24 cellular contexts compared by ENCODE assay signal in genomic region chr10:86651631-86652331, GRCh38. TPM values are rescaled to one million over a fixed set of nuclear protein-coding genes. Genes with fewer than 3 reads are reported as not detected.
DNase-seq lines count a peak whose midpoint lies in the region; ATAC-seq and TF ChIP-seq lines count a peak whose summit lies in the region.
"Had no signal": no experiment of that assay in that cellular context is flagged by ENCODE, and none has a peak within 500 bp of the region (broad histone marks: within the 10 kb centered on the region; RNA-seq: fewer than 3 reads in every experiment).

No MANE protein-coding gene starts in this region.

- DNase-seq in activated CD4-positive, alpha-beta T cell treated with anti-CD3 and anti-CD28 coated beads for 36 hours, result peak; percentile 2
- DNase-seq in activated CD4-positive, alpha-beta T cell treated with anti-CD3 and anti-CD28 coated beads, Interleukin-2, amount 10 ng/mL, durations not matched to agents 7 days and 5 days, result no peak
- peak; percentile 63 for DNase-seq in COLO668 (lab: John Stamatoyannopoulos, UW; ENCODE audit: unreplicated experiment)
- DNase-seq in T-helper 17 cell, result no peak
- peak; percentile 46 for DNase-seq in osteoblast (ENCODE audit: insufficient read length, low spot score, missing footprints)
- DNase-seq in GF-D8 (lab: John Stamatoyannopoulos, UW), result no peak
- DNase-seq in activated CD8-positive, alpha-beta T cell treated with anti-CD3 and anti-CD28 coated beads for 36 hours, result no peak
- DNase-seq: activated CD4-positive, CD25-positive, alpha-beta regulatory T cell treated with anti-CD3 and anti-CD28 coated beads, Interleukin-2, amount 50 U/mL, for 72 hours; activated naive CD4-positive, alpha-beta T cell treated with Interleukin-2 at 50 U/mL for 16 hours; caudate nucleus; dermis blood vessel endothelial cell; NCI-H1694; occipital lobe; OCI-M1 had no signal

- H4K20me1 ChIP-seq in osteoblast (ENCODE audit: insufficient read depth, low read length), result no peaks in the 10 kb centered on the region
- H4K20me1 ChIP-seq: BLaER1 treated with 17β-estradiol and CSF1 and Interleukin-3, amounts not matched to agents 10 nM and 100 nM had no signal

- no peaks in the 10 kb centered on the region for H3K27me3 ChIP-seq in osteoblast (ENCODE audit: insufficient read depth, low read length)
- H3K27me3 ChIP-seq: BLaER1 treated with 17β-estradiol and CSF1 and Interleukin-3, amounts not matched to agents 10 nM and 100 nM had no signal

- no peak overlapping the region for H3K27ac Mint-ChIP-seq in activated CD4-positive, alpha-beta T cell treated with anti-CD3 and anti-CD28 coated beads for 36 hours
- no peak overlapping the region for H3K27ac Mint-ChIP-seq in activated CD4-positive, alpha-beta T cell treated with anti-CD3 and anti-CD28 coated beads, Interleukin-2, amount 10 ng/mL, durations not matched to agents 7 days and 5 days
- peak overlapping the region; percentile 24 for H3K27ac Mint-ChIP-seq in T-helper 17 cell
- H3K27ac Mint-ChIP-seq in activated CD8-positive, alpha-beta T cell treated with anti-CD3 and anti-CD28 coated beads for 36 hours, result no peak overlapping the region

- POLR2A ChIA-PET in activated CD4-positive, alpha-beta T cell treated with anti-CD3 and anti-CD28 coated beads for 36 hours (lab: Charles Lee), result interaction anchor here (0.6 kb wide), 1 partner anchor 1943 kb away, joined by 3 read pairs; no protein-coding TSS in a partner anchor
- POLR2A ChIA-PET in activated CD4-positive, alpha-beta T cell treated with anti-CD3 and anti-CD28 coated beads, Interleukin-2, amount 10 ng/mL, durations not matched to agents 7 days and 5 days (lab: Charles Lee), result no interaction called here
- POLR2A ChIA-PET in activated CD8-positive, alpha-beta T cell treated with anti-CD3 and anti-CD28 coated beads for 36 hours (lab: Charles Lee), result no interaction called here

- no peaks in the 10 kb centered on the region for H3K9me3 Mint-ChIP-seq in activated CD4-positive, alpha-beta T cell treated with anti-CD3 and anti-CD28 coated beads for 36 hours (ENCODE audit: low read depth)
- no peaks in the 10 kb centered on the region for H3K9me3 Mint-ChIP-seq in activated CD4-positive, alpha-beta T cell treated with anti-CD3 and anti-CD28 coated beads, Interleukin-2, amount 10 ng/mL, durations not matched to agents 7 days and 5 days
- H3K9me3 Mint-ChIP-seq in activated CD8-positive, alpha-beta T cell treated with anti-CD3 and anti-CD28 coated beads for 36 hours, result no peaks in the 10 kb centered on the region

- peaks cover 17% of the 10 kb centered on the region for H3K4me1 ChIP-seq in osteoblast (ENCODE audit: insufficient read depth, low read length)

- H3K79me2 ChIP-seq in osteoblast (ENCODE audit: insufficient read depth, low read length), result no peaks in the 10 kb centered on the region

- no peaks in the 10 kb centered on the region for H3K9me3 ChIP-seq in T-helper 17 cell (ENCODE audit: control insufficient read depth, low read length, poor library complexity, severe bottlenecking)
- H3K9me3 ChIP-seq in osteoblast (ENCODE audit: low read depth, low read length), result no peaks in the 10 kb centered on the region
- H3K9me3 ChIP-seq: A549; BLaER1 treated with 17β-estradiol and CSF1 and Interleukin-3, amounts not matched to agents 10 nM and 100 nM had no signal

- H3K27ac ChIP-seq in osteoblast (ENCODE audit: low read depth, low read length), result no peak overlapping the region
- H3K27ac ChIP-seq: A549; BLaER1 treated with 17β-estradiol and CSF1 and Interleukin-3, amounts not matched to agents 10 nM and 100 nM; epithelial cell of prostate; KMS-11 had no signal

- no peak overlapping the region for H3K4me3 ChIP-seq in osteoblast (ENCODE audit: insufficient read depth, low read length)
- H3K4me3 ChIP-seq: A549; BLaER1 treated with 17β-estradiol and CSF1 and Interleukin-3, amounts not matched to agents 10 nM and 100 nM; lung had no signal

- CTCF ChIA-PET in activated CD4-positive, alpha-beta T cell treated with anti-CD3 and anti-CD28 coated beads for 36 hours (lab: Charles Lee), result no interaction called here
- CTCF ChIA-PET in activated CD4-positive, alpha-beta T cell treated with anti-CD3 and anti-CD28 coated beads, Interleukin-2, amount 10 ng/mL, durations not matched to agents 7 days and 5 days (lab: Charles Lee), result no interaction called here
- CTCF ChIA-PET in activated CD8-positive, alpha-beta T cell treated with anti-CD3 and anti-CD28 coated beads for 36 hours (lab: Charles Lee), result no interaction called here

- no peaks in the 10 kb centered on the region for H3K36me3 Mint-ChIP-seq in activated CD4-positive, alpha-beta T cell treated with anti-CD3 and anti-CD28 coated beads for 36 hours (ENCODE audit: low read depth)
- H3K36me3 Mint-ChIP-seq in activated CD4-positive, alpha-beta T cell treated with anti-CD3 and anti-CD28 coated beads, Interleukin-2, amount 10 ng/mL, durations not matched to agents 7 days and 5 days (ENCODE audit: low read depth), result no peaks in the 10 kb centered on the region
- H3K36me3 Mint-ChIP-seq in T-helper 17 cell (ENCODE audit: low read depth), result no peaks in the 10 kb centered on the region
- no peaks in the 10 kb centered on the region for H3K36me3 Mint-ChIP-seq in activated CD8-positive, alpha-beta T cell treated with anti-CD3 and anti-CD28 coated beads for 36 hours (ENCODE audit: low read depth)

- H3K36me3 ChIP-seq in osteoblast (ENCODE audit: insufficient read depth, low read length), result no peaks in the 10 kb centered on the region
- H3K36me3 ChIP-seq: BLaER1 treated with 17β-estradiol and CSF1 and Interleukin-3, amounts not matched to agents 10 nM and 100 nM had no signal

- intact Hi-C loops in activated CD4-positive, alpha-beta T cell treated with anti-CD3 and anti-CD28 coated beads for 36 hours (cut with DNase I, micrococcal nuclease), result no loop called here
- intact Hi-C loops in activated CD8-positive, alpha-beta T cell treated with anti-CD3 and anti-CD28 coated beads for 36 hours (cut with micrococcal nuclease), result no loop called here

- no peaks in the 10 kb centered on the region for H3K27me3 Mint-ChIP-seq in activated CD4-positive, alpha-beta T cell treated with anti-CD3 and anti-CD28 coated beads for 36 hours
- H3K27me3 Mint-ChIP-seq in activated CD4-positive, alpha-beta T cell treated with anti-CD3 and anti-CD28 coated beads, Interleukin-2, amount 10 ng/mL, durations not matched to agents 7 days and 5 days, result no peaks in the 10 kb centered on the region
- peaks cover 6% of the 10 kb centered on the region for H3K27me3 Mint-ChIP-seq in T-helper 17 cell
- H3K27me3 Mint-ChIP-seq in activated CD8-positive, alpha-beta T cell treated with anti-CD3 and anti-CD28 coated beads for 36 hours, result no peaks in the 10 kb centered on the region

- no peak for ATAC-seq in activated CD4-positive, alpha-beta T cell treated with anti-CD3 and anti-CD28 coated beads for 36 hours
- ATAC-seq in T-helper 17 cell, result no peak
- ATAC-seq in GM19324 (IDR thresholded peaks at IDR 0.05; ENCODE audit: low FRiP score, unreplicated experiment), result no peak
- no peak for ATAC-seq in activated CD8-positive, alpha-beta T cell treated with anti-CD3 and anti-CD28 coated beads for 36 hours
- ATAC-seq: A549 had no signal

- H3K4me2 ChIP-seq in osteoblast (ENCODE audit: insufficient read depth, low read length), result no peak overlapping the region
- H3K4me2 ChIP-seq: A549, KMS-11 had no signal

- TF ChIP-seq CTCF in osteoblast (IDR thresholded peaks at IDR 0.05; ENCODE audit: extremely low read depth, low read depth, low read length), result no peak
- no peak for TF ChIP-seq CTCF in activated CD8-positive, alpha-beta T cell treated with anti-CD3 and anti-CD28 coated beads for 36 hours (IDR thresholded peaks at IDR 0.05)

- H3K4me3 Mint-ChIP-seq in activated CD4-positive, alpha-beta T cell treated with anti-CD3 and anti-CD28 coated beads for 36 hours, result no peak overlapping the region
- H3K4me3 Mint-ChIP-seq in activated CD4-positive, alpha-beta T cell treated with anti-CD3 and anti-CD28 coated beads, Interleukin-2, amount 10 ng/mL, durations not matched to agents 7 days and 5 days, result no peak overlapping the region
- no peak overlapping the region for H3K4me3 Mint-ChIP-seq in T-helper 17 cell
- H3K4me3 Mint-ChIP-seq in activated CD8-positive, alpha-beta T cell treated with anti-CD3 and anti-CD28 coated beads for 36 hours, result no peak overlapping the region

- H2AFZ ChIP-seq in osteoblast (ENCODE audit: low read length), result no peak overlapping the region

- H3K4me1 Mint-ChIP-seq in activated CD4-positive, alpha-beta T cell treated with anti-CD3 and anti-CD28 coated beads for 36 hours, result no peaks in the 10 kb centered on the region
- no peaks in the 10 kb centered on the region for H3K4me1 Mint-ChIP-seq in activated CD4-positive, alpha-beta T cell treated with anti-CD3 and anti-CD28 coated beads, Interleukin-2, amount 10 ng/mL, durations not matched to agents 7 days and 5 days
- H3K4me1 Mint-ChIP-seq in T-helper 17 cell, result no peaks in the 10 kb centered on the region
- H3K4me1 Mint-ChIP-seq in activated CD8-positive, alpha-beta T cell treated with anti-CD3 and anti-CD28 coated beads for 36 hours (ENCODE audit: low read depth), result no peaks in the 10 kb centered on the region

RNA-seq across cellular contexts. Expression of gene OPN4, which starts 2.6 kb away (rescaled TPM):
- total RNA-seq in activated CD4-positive, alpha-beta T cell treated with anti-CD3 and anti-CD28 coated beads for 36 hours, result not detected
- not detected for total RNA-seq in activated CD4-positive, alpha-beta T cell treated with anti-CD3 and anti-CD28 coated beads, Interleukin-2, amount 10 ng/mL, durations not matched to agents 7 days and 5 days
- total RNA-seq in T-helper 17 cell, result not detected
- total RNA-seq in osteoblast, result not detected in 2 replicates
- total RNA-seq in activated CD8-positive, alpha-beta T cell treated with anti-CD3 and anti-CD28 coated beads for 36 hours, result not detected
- total RNA-seq: dermis blood vessel endothelial cell, fibroblast of villous mesenchyme, HT1080, occipital lobe, SK-MEL-5, temporal lobe had no signal

RNA-seq across cellular contexts. Expression of gene LDB3, which starts 16.5 kb away (rescaled TPM):
- total RNA-seq in activated CD4-positive, alpha-beta T cell treated with anti-CD3 and anti-CD28 coated beads for 36 hours, result under 1 TPM; 0.05 to 0.09 TPM
- under 1 TPM; 0.05 to 0.10 TPM for total RNA-seq in activated CD4-positive, alpha-beta T cell treated with anti-CD3 and anti-CD28 coated beads, Interleukin-2, amount 10 ng/mL, durations not matched to agents 7 days and 5 days
- total RNA-seq in T-helper 17 cell (not detected), osteoblast (under 0.01 TPM in 2 replicates)
- total RNA-seq in activated CD8-positive, alpha-beta T cell treated with anti-CD3 and anti-CD28 coated beads for 36 hours, result under 1 TPM; 0.07 to 0.09 TPM
- total RNA-seq: dermis blood vessel endothelial cell, HT1080 had no signal

Comparison
In these comparisons a context has a peak if more than half of its experiments do, and no peak if none do; other contexts are left out.
1. DNase-seq: peak in activated CD4-positive, alpha-beta T cell treated with anti-CD3 and anti-CD28 coated beads for 36 hours (single experiment), COLO668 (single experiment) and osteoblast (single experiment); none in activated CD4-positive, alpha-beta T cell treated with anti-CD3 and anti-CD28 coated beads, Interleukin-2, amount 10 ng/mL, durations not matched to agents 7 days and 5 days (single experiment), T-helper 17 cell (0 of 3), GF-D8 (single experiment) and activated CD8-positive, alpha-beta T cell treated with anti-CD3 and anti-CD28 coated beads for 36 hours (single experiment).